In the genomic region with DNA sequence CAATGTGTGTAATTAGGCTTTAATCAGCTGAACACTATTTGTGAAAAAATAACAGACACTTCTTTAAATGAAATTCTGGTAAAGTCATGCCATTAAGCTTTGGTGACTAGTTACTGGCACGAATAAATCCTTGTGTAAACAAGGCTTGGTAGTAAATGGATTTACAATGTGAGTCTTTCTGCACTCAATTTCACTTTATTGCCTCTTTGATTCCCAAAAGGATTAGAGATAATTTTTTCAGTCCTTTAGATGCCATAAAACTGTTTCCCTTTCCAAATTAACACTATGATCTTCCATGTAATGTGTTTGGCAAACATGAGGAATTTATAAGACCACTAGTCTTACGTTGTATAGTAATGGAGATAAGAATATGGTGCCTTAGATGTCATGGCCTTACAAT, we compare ENCODE assay signal across 16 cellular contexts.
DNase-seq lines count a peak whose midpoint lies in the region; ATAC-seq lines count a peak whose summit lies in the region.
"Had no signal": no experiment of that assay in that cellular context is flagged by ENCODE, and none has a peak within 500 bp of the region (broad histone marks: within the 10 kb centered on the region; RNA-seq: fewer than 3 reads in every experiment).

No MANE protein-coding gene starts in this region.

- DNase-seq in DMS53 treated with DMSO at 0.1 percent for 48 hours (lab: John Stamatoyannopoulos, UW; ENCODE audit: unreplicated experiment) (peak; percentile 6), NCI-H1417 (lab: John Stamatoyannopoulos, UW) (peak; percentile 54 to 91 (median 69)), NCI-H345 (lab: John Stamatoyannopoulos, UW) (peak; percentile 57), globus pallidus (ENCODE audit: low spot score) (peak; percentile 25), SIG-M5 treated with dmso at 0.1 percent for 504 hours (lab: John Stamatoyannopoulos, UW; ENCODE audit: unreplicated experiment) (no peak), AML-193 (lab: John Stamatoyannopoulos, UW) (no peak), NOMO-1 treated with dmso at 0.1 percent for 144 hours (lab: John Stamatoyannopoulos, UW; ENCODE audit: unreplicated experiment) (no peak)
- DNase-seq: activated CD4-positive, alpha-beta T cell treated with anti-CD3 and anti-CD28 coated beads for 4 hours; activated CD8-positive, alpha-beta memory T cell treated with anti-CD3 and anti-CD28 coated beads, Interleukin-2, amount 10 ng/mL, durations not matched to agents 7 days and 5 days; brain microvascular endothelial cell; CD4-positive, alpha-beta memory T cell; colonic mucosa; KG1; retina; SW 1271 had no signal

- ATAC-seq in HG02623 (IDR thresholded peaks at IDR 0.05; ENCODE audit: unreplicated experiment) = no peak
- ATAC-seq: activated CD8-positive, alpha-beta memory T cell treated with anti-CD3 and anti-CD28 coated beads, Interleukin-2, amount 10 ng/mL, durations not matched to agents 7 days and 5 days had no signal

Comparison
In these comparisons a context has a peak if more than half of its experiments do, and no peak if none do; other contexts are left out.
1. DNase-seq: peak in DMS53 treated with DMSO at 0.1 percent for 48 hours (single experiment), NCI-H1417 (3 of 3), NCI-H345 (single experiment) and globus pallidus (single experiment); none in SIG-M5 treated with dmso at 0.1 percent for 504 hours (single experiment), AML-193 (0 of 2) and NOMO-1 treated with dmso at 0.1 percent for 144 hours (single experiment).